21 cellular contexts compared by ENCODE assay signal in the genomic region with DNA sequence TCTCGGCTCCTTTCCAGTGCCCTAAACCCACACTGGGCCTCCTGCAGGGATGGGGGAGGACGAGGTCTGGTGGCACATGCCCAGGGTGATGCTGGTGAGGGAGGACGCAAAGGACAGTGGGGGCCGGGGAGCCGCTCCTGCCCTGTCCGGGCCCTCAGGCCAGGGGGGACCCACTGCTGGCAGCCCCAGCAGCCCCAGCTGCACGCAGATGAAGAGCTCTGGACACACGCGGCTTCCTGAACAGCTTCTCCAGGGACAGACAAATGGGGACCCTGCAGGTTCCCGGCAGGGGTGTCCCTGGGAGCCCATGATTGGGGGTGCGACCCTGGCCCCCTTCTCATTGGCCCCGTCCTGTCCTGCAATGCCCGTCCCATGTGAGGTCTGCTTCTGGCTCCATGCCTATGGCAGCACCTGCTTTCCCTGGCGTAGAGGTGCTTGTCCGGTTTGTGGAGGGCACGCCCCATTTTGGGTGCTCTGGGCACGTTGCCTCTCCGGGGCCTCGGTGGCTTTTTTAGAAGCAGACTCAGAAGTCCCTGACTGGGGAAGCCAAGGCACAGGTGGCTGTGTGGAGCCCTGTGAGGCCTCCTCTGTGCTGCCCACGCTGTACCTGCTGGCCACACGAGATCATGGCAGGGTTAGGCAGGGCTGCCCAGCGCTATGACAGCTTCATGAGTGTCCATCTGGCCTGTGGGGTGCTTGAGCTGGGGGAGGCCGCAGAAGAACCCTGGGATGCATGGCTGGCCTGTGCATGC. TPM values are rescaled to one million over a fixed set of nuclear protein-coding genes. Genes with fewer than 3 reads are reported as not detected.
A peak's percentile ranks its signal among the peaks of the same experiment; 100 is the strongest.
DNase-seq lines count a peak whose midpoint lies in the region; ATAC-seq and TF ChIP-seq lines count a peak whose summit lies in the region.
"Had no signal": no experiment of that assay in that cellular context is flagged by ENCODE, and none has a peak within 500 bp of the region (broad histone marks: within the 10 kb centered on the region; RNA-seq: fewer than 3 reads in every experiment).

No MANE protein-coding gene starts in this region.

- intact Hi-C loops in heart left ventricle (cut with DNase I) (no loop called here), right cardiac atrium (cut with DNase I) (no loop called here), stomach (cut with DNase I; ENCODE audit: low total_unique reads) (no loop called here)

- H3K27me3 ChIP-seq in heart left ventricle (no peaks in the 10 kb centered on the region), right cardiac atrium (ENCODE audit: control insufficient read depth, insufficient read depth) (no peaks in the 10 kb centered on the region), gastroesophageal sphincter (no peaks in the 10 kb centered on the region), stomach (no peaks in the 10 kb centered on the region)
- H3K27me3 ChIP-seq: BLaER1 treated with 17β-estradiol and CSF1 and Interleukin-3, amounts not matched to agents 10 nM and 100 nM; pancreas had no signal

- peaks cover 0 to 47% (median 24%) of the 10 kb centered on the region in 12 donors for H3K4me1 ChIP-seq in heart left ventricle
- H3K4me1 ChIP-seq in right cardiac atrium (ENCODE audit: control insufficient read depth, insufficient read depth, low read length) = peaks cover 5% of the 10 kb centered on the region
- H3K4me1 ChIP-seq in gastroesophageal sphincter = peaks cover 0 to 33% (median 20%) of the 10 kb centered on the region in 3 donors
- H3K4me1 ChIP-seq in stomach = peaks cover 23 to 34% (median 29%) of the 10 kb centered on the region in 4 donors

- no peak for TF ChIP-seq EP300 in gastroesophageal sphincter (IDR thresholded peaks at IDR 0.05)
- TF ChIP-seq EP300 in stomach (IDR thresholded peaks at IDR 0.05) = no peak

- no peaks in the 10 kb centered on the region for H3K9me3 ChIP-seq in heart left ventricle
- no peaks in the 10 kb centered on the region for H3K9me3 ChIP-seq in right cardiac atrium (ENCODE audit: control insufficient read depth, low read length)
- H3K9me3 ChIP-seq in gastroesophageal sphincter = no peaks in the 10 kb centered on the region
- H3K9me3 ChIP-seq in stomach = no peaks in the 10 kb centered on the region
- H3K9me3 ChIP-seq: BLaER1 treated with 17β-estradiol and CSF1 and Interleukin-3, amounts not matched to agents 10 nM and 100 nM; pancreas had no signal

- H3K27ac ChIP-seq in heart left ventricle (peak overlapping the region in 7 of 12 donors; percentile 63 to 90 (median 83)), right cardiac atrium (ENCODE audit: low read length) (no peak overlapping the region), angular gyrus (ENCODE audit: low read depth, low read length) (peak overlapping the region; percentile 92), gastroesophageal sphincter (peak overlapping the region in 3 of 4 donors; percentile 77 to 85 (median 78)), stomach (peak overlapping the region in 4 of 5 donors; percentile 76 to 85 (median 81))
- H3K27ac ChIP-seq: BLaER1 treated with 17β-estradiol and CSF1 and Interleukin-3, amounts not matched to agents 10 nM and 100 nM; HL-60; pancreas had no signal

- DNase-seq in heart left ventricle (no peak), right cardiac atrium (no peak), stomach (no peak), SHP77 (lab: John Stamatoyannopoulos, UW) (no peak), cerebellar cortex (ENCODE audit: low spot score) (no peak)
- DNase-seq: activated CD4-positive, alpha-beta T cell treated with anti-CD3 and anti-CD28 coated beads for 48 hours; activated naive CD8-positive, alpha-beta T cell treated with anti-CD3 and anti-CD28 coated beads for 36 hours; foreskin fibroblast; kidney glomerular epithelial cell; NCI-H146; stimulated activated CD4-positive, alpha-beta T cell treated with anti-CD3 and anti-CD28 coated beads, Interleukin-2, amount 100 ng/mL, for 24 hours; stimulated activated naive CD4-positive, alpha-beta T cell treated with Interleukin-2 at 50 U/mL for 16 hours had no signal

- ATAC-seq in heart left ventricle = no peak
- no peak for ATAC-seq in right cardiac atrium
- no peak for ATAC-seq in gastroesophageal sphincter
- ATAC-seq in GM21825 (IDR thresholded peaks at IDR 0.05; ENCODE audit: unreplicated experiment) = no peak
- ATAC-seq: natural killer cell treated with Interleukin-12 subunit alpha and Interleukin-12 subunit beta and Interleukin-15 and Interleukin-18, amount 100 ng/mL, for 72 hours; pancreas had no signal

- TF ChIP-seq CTCF in heart left ventricle (IDR thresholded peaks at IDR 0.05) = no peak
- no peak for TF ChIP-seq CTCF in gastroesophageal sphincter (IDR thresholded peaks at IDR 0.05)
- TF ChIP-seq CTCF in stomach (IDR thresholded peaks at IDR 0.05) = no peak

- H3K4me3 ChIP-seq in heart left ventricle (no peak overlapping the region), right cardiac atrium (ENCODE audit: low read length) (no peak overlapping the region), gastroesophageal sphincter (no peak overlapping the region), stomach (no peak overlapping the region)
- H3K4me3 ChIP-seq: BLaER1 treated with 17β-estradiol and CSF1 and Interleukin-3, amounts not matched to agents 10 nM and 100 nM; pancreas had no signal

- WGBS in heart left ventricle, 4 donors = 93 to 96% (median 94%) methylated on average over 12 to 23 of the region's 23 CpGs
- WGBS in right cardiac atrium = 95% methylated on average over 23 of the region's 23 CpGs
- 100% methylated on average over 1 to 3 of the region's 23 CpGs for WGBS in gastroesophageal sphincter (ENCODE audit: low coverage in 1 of 2), 2 donors
- 86 to 93% (median 92%) methylated on average over 13 to 23 of the region's 23 CpGs for WGBS in stomach, 5 donors

- TF ChIP-seq POLR2A in heart left ventricle (IDR thresholded peaks at IDR 0.05) (no peak), gastroesophageal sphincter (IDR thresholded peaks at IDR 0.05) (no peak), stomach (IDR thresholded peaks at IDR 0.05) (no peak)

- H3K36me3 ChIP-seq in heart left ventricle = peaks cover 0 to 35% (median 13%) of the 10 kb centered on the region in 9 donors
- peaks cover 0 to 47% of the 10 kb centered on the region in 2 donors for H3K36me3 ChIP-seq in gastroesophageal sphincter
- H3K36me3 ChIP-seq in stomach = peaks cover 16 to 44% (median 43%) of the 10 kb centered on the region in 4 donors
- H3K36me3 ChIP-seq: pancreas had no signal

RNA-seq across cellular contexts. Expression of a gene that starts 15.4 kb away (rescaled TPM):
- total RNA-seq in heart left ventricle (1 to 10 TPM in 4 of 9 donors, under 1 TPM in 4, not detected in 1; 0.42 to 5.7 (median 0.92) TPM), right cardiac atrium (1 to 10 TPM in 2 of 4 donors, under 1 TPM in 1, not detected in 1; 0.23 to 1.4 (median 1.1) TPM), gastroesophageal sphincter (10 to 100 TPM in 3 of 4 donors, 1 to 10 TPM in 1; 8.9 to 27.8 (median 15.4) TPM), stomach (10 to 100 TPM in 1 of 5 donors, 1 to 10 TPM in 3, not detected in 1; 1.1 to 16.9 (median 3.2) TPM)
- polyA plus RNA-seq in heart left ventricle (1 to 10 TPM; 2.9 to 6.4 TPM), right cardiac atrium (2.7 TPM), stomach (10 to 100 TPM in 1 of 3 donors, 1 to 10 TPM in 2; 8.5 to 26.2 (median 9.5) TPM)
- total RNA-seq: activated naive CD8-positive, alpha-beta T cell treated with anti-CD3 and anti-CD28 coated beads for 36 hours; natural killer cell treated with Interleukin-12 subunit alpha and Interleukin-12 subunit beta and Interleukin-15 and Interleukin-18, amount 100 ng/mL, for 72 hours; skeletal muscle tissue; T-helper 1 cell treated with Interleukin-12 subunit alpha and Interleukin-12 subunit beta and Interleukin-4 antibody, amounts not matched to agents 30 ng/mL and 1 ng/mL, for 36 hours had no signal

RNA-seq across cellular contexts. Expression of a gene that starts 22.9 kb away (rescaled TPM):
- total RNA-seq in heart left ventricle (10 to 100 TPM in 5 of 9 donors, 1 to 10 TPM in 4; 3.0 to 17.8 (median 10.1) TPM), right cardiac atrium (10 to 100 TPM; 12.3 to 14.8 (median 13.3) TPM), gastroesophageal sphincter (10 to 100 TPM in 3 of 4 donors, 1 to 10 TPM in 1; 7.1 to 43.7 (median 18.7) TPM), stomach (10 to 100 TPM; 13.6 to 70.4 (median 32.7) TPM)
- polyA plus RNA-seq in heart left ventricle (1 to 10 TPM; 5.9 to 7.1 TPM), right cardiac atrium (7.7 TPM), stomach (1 to 10 TPM; 7.6 to 10.0 (median 9.2) TPM)

RNA-seq across cellular contexts. Expression of a gene that starts 26.7 kb away (rescaled TPM):
- 10 to 100 TPM; 27.3 to 47.8 (median 33.8) TPM for total RNA-seq in heart left ventricle
- polyA plus RNA-seq in heart left ventricle = 10 to 100 TPM; 35.9 to 38.0 TPM
- total RNA-seq in right cardiac atrium = 10 to 100 TPM; 40.1 to 49.7 (median 44.3) TPM
- 38.7 TPM for polyA plus RNA-seq in right cardiac atrium
- 10 to 100 TPM; 38.9 to 56.4 (median 49.0) TPM for total RNA-seq in gastroesophageal sphincter
- 100 to 1,000 TPM in 1 of 5 donors, 10 to 100 TPM in 3, 1 to 10 TPM in 1; 7.6 to 103 (median 35.8) TPM for total RNA-seq in stomach
- polyA plus RNA-seq in stomach = 10 to 100 TPM; 30.2 to 56.2 (median 35.9) TPM

RNA-seq across cellular contexts. Expression of a gene that starts 26.8 kb away (rescaled TPM):
- 10 to 100 TPM; 12.9 to 22.0 (median 18.5) TPM for total RNA-seq in heart left ventricle
- polyA plus RNA-seq in heart left ventricle = 10 to 100 TPM; 27.9 to 34.4 TPM
- 10 to 100 TPM; 14.5 to 19.6 (median 16.8) TPM for total RNA-seq in right cardiac atrium
- polyA plus RNA-seq in right cardiac atrium = 29.5 TPM
- total RNA-seq in gastroesophageal sphincter = 10 to 100 TPM; 21.7 to 51.7 (median 32.9) TPM
- total RNA-seq in stomach = 10 to 100 TPM; 12.3 to 49.6 (median 39.3) TPM
- 10 to 100 TPM; 29.9 to 41.7 (median 37.7) TPM for polyA plus RNA-seq in stomach

RNA-seq across cellular contexts. Expression of a gene that starts 27.8 kb away (rescaled TPM):
- total RNA-seq in heart left ventricle = 10 to 100 TPM in 2 of 9 donors, 1 to 10 TPM in 7; 2.9 to 15.6 (median 4.7) TPM
- polyA plus RNA-seq in heart left ventricle = 1 to 10 TPM; 5.2 to 6.7 TPM
- 1 to 10 TPM; 4.0 to 9.3 (median 5.8) TPM for total RNA-seq in right cardiac atrium
- polyA plus RNA-seq in right cardiac atrium = 7.1 TPM
- total RNA-seq in gastroesophageal sphincter = 10 to 100 TPM; 13.7 to 31.6 (median 17.0) TPM
- 10 to 100 TPM in 2 of 5 donors, 1 to 10 TPM in 2, under 1 TPM in 1; 0.87 to 13.4 (median 5.5) TPM for total RNA-seq in stomach
- polyA plus RNA-seq in stomach = 10 to 100 TPM; 12.3 to 14.8 (median 12.5) TPM
